Comparison of ENCODE assay signal across 19 cellular contexts in genomic region chr17:43011728-43012472, GRCh38. TPM values are rescaled to one million over a fixed set of nuclear protein-coding genes. Genes with fewer than 3 reads are reported as not detected.
DNase-seq lines count a peak whose midpoint lies in the region; ATAC-seq and TF ChIP-seq lines count a peak whose summit lies in the region.
"Had no signal": no experiment of that assay in that cellular context is flagged by ENCODE, and none has a peak within 500 bp of the region (broad histone marks: within the 10 kb centered on the region; RNA-seq: fewer than 3 reads in every experiment).

No MANE protein-coding gene starts in this region.

- H3K36me3 ChIP-seq in right atrium auricular region = peaks cover 22% of the 10 kb centered on the region

- H3K27me3 ChIP-seq in right atrium auricular region = no peaks in the 10 kb centered on the region
- H3K27me3 ChIP-seq in dorsolateral prefrontal cortex = no peaks in the 10 kb centered on the region

- H3K27ac ChIP-seq in right atrium auricular region (peak overlapping the region; percentile 35 to 56), dorsolateral prefrontal cortex (peak overlapping the region in 2 of 59 donors; percentile 7 to 10)
- H3K27ac ChIP-seq: WERI-Rb-1 had no signal

- intact Hi-C loops in activated T-helper 1 cell treated with anti-CD3 and anti-CD28 coated beads, Interleukin-12 subunit alpha, Interleukin-12 subunit beta, Interleukin-2, Interleukin-4 antibody, amounts not matched to agents 30 ng/mL and 10 ng/mL and 1 ng/mL, durations not matched to agents 14 hours and 24 hours and 36 hours (cut with micrococcal nuclease) = no loop called here
- intact Hi-C loops in sciatic nerve (cut with DNase I) = no loop called here
- intact Hi-C loops in dorsolateral prefrontal cortex (cut with DNase I) = no loop called here

- DNase-seq in D341Med (ENCODE audit: low spot score) (peak; percentile 30), right atrium auricular region (ENCODE audit: low spot score) (no peak), sciatic nerve (ENCODE audit: low spot score) (no peak), dorsolateral prefrontal cortex (no peak), NOMO-1 treated with DMSO at 0.1 percent for 48 hours (lab: John Stamatoyannopoulos, UW; ENCODE audit: unreplicated experiment) (no peak), OCI-M2 (lab: John Stamatoyannopoulos, UW; ENCODE audit: unreplicated experiment) (no peak)
- DNase-seq in activated T-helper 1 cell treated with anti-CD3 and anti-CD28 coated beads, Interleukin-12 subunit alpha, Interleukin-12 subunit beta, Interleukin-2, Interleukin-4 antibody, amounts not matched to agents 30 ng/mL and 10 ng/mL and 1 ng/mL, durations not matched to agents 14 hours and 24 hours and 36 hours (ENCODE audit: low spot score) = no peak
- DNase-seq: activated naive CD4-positive, alpha-beta T cell treated with anti-CD3 and anti-CD28 coated beads, Interleukin-2, amount 50 U/mL, for 16 hours; caudate nucleus; hypothalamus; KBM-7; NCI-H1417 treated with DMSO at 0.1 percent for 48 hours; NCI-H226; stimulated activated naive CD8-positive, alpha-beta T cell treated with anti-CD3 and anti-CD28 coated beads, Interleukin-15, Interleukin-2, amounts not matched to agents 100 U/mL and 50 U/mL, for 24 hours; WERI-Rb-1 had no signal

- no peaks in the 10 kb centered on the region for H3K27me3 Mint-ChIP-seq in activated T-helper 1 cell treated with anti-CD3 and anti-CD28 coated beads, Interleukin-12 subunit alpha, Interleukin-12 subunit beta, Interleukin-2, Interleukin-4 antibody, amounts not matched to agents 30 ng/mL and 10 ng/mL and 1 ng/mL, durations not matched to agents 14 hours and 24 hours and 36 hours (ENCODE audit: insufficient read depth)

- H3K9me3 ChIP-seq in right atrium auricular region = no peaks in the 10 kb centered on the region

- ATAC-seq in sciatic nerve (peak; percentile 26), HG02840 (IDR thresholded peaks at IDR 0.05; ENCODE audit: low FRiP score, unreplicated experiment) (no peak)
- ATAC-seq: stimulated activated naive CD8-positive, alpha-beta T cell treated with anti-CD3 and anti-CD28 coated beads, Interleukin-15, Interleukin-2, amounts not matched to agents 100 U/mL and 50 U/mL, for 24 hours had no signal

- peak overlapping the region; percentile 50 for H3K27ac Mint-ChIP-seq in activated T-helper 1 cell treated with anti-CD3 and anti-CD28 coated beads, Interleukin-12 subunit alpha, Interleukin-12 subunit beta, Interleukin-2, Interleukin-4 antibody, amounts not matched to agents 30 ng/mL and 10 ng/mL and 1 ng/mL, durations not matched to agents 14 hours and 24 hours and 36 hours

- no peaks in the 10 kb centered on the region for H3K9me3 Mint-ChIP-seq in activated T-helper 1 cell treated with anti-CD3 and anti-CD28 coated beads, Interleukin-12 subunit alpha, Interleukin-12 subunit beta, Interleukin-2, Interleukin-4 antibody, amounts not matched to agents 30 ng/mL and 10 ng/mL and 1 ng/mL, durations not matched to agents 14 hours and 24 hours and 36 hours
- H3K9me3 Mint-ChIP-seq: neural crest cell had no signal

- peaks cover 0 to 78% of the 10 kb centered on the region in 2 donors for H3K4me1 ChIP-seq in right atrium auricular region

- H3K4me3 Mint-ChIP-seq in activated T-helper 1 cell treated with anti-CD3 and anti-CD28 coated beads, Interleukin-12 subunit alpha, Interleukin-12 subunit beta, Interleukin-2, Interleukin-4 antibody, amounts not matched to agents 30 ng/mL and 10 ng/mL and 1 ng/mL, durations not matched to agents 14 hours and 24 hours and 36 hours = no peak overlapping the region
- H3K4me3 Mint-ChIP-seq: neural crest cell had no signal

- H3K4me1 Mint-ChIP-seq in activated T-helper 1 cell treated with anti-CD3 and anti-CD28 coated beads, Interleukin-12 subunit alpha, Interleukin-12 subunit beta, Interleukin-2, Interleukin-4 antibody, amounts not matched to agents 30 ng/mL and 10 ng/mL and 1 ng/mL, durations not matched to agents 14 hours and 24 hours and 36 hours (ENCODE audit: low read depth) = peaks cover 14% of the 10 kb centered on the region

- H3K4me3 ChIP-seq in right atrium auricular region (no peak overlapping the region), dorsolateral prefrontal cortex (no peak overlapping the region)
- H3K4me3 ChIP-seq: skin epidermis had no signal

- TF ChIP-seq CTCF in right atrium auricular region (IDR thresholded peaks at IDR 0.05) (no peak), dorsolateral prefrontal cortex (IDR thresholded peaks at IDR 0.05 in 54 of 56, conservative IDR thresholded peaks at IDR 0.05 in 2 of 56; ENCODE audit: low read depth in 1 of 56, partially characterized antibody in 56 of 56) (no peak)

- peaks cover 34% of the 10 kb centered on the region for H3K36me3 Mint-ChIP-seq in activated T-helper 1 cell treated with anti-CD3 and anti-CD28 coated beads, Interleukin-12 subunit alpha, Interleukin-12 subunit beta, Interleukin-2, Interleukin-4 antibody, amounts not matched to agents 30 ng/mL and 10 ng/mL and 1 ng/mL, durations not matched to agents 14 hours and 24 hours and 36 hours (ENCODE audit: low read depth)

RNA-seq across cellular contexts. Expression of gene IFI35, which starts 5.3 kb away (rescaled TPM):
- 65.8 and 67.0 TPM in 2 replicates for total RNA-seq in activated T-helper 1 cell treated with anti-CD3 and anti-CD28 coated beads, Interleukin-12 subunit alpha, Interleukin-12 subunit beta, Interleukin-2, Interleukin-4 antibody, amounts not matched to agents 30 ng/mL and 10 ng/mL and 1 ng/mL, durations not matched to agents 14 hours and 24 hours and 36 hours
- total RNA-seq in right atrium auricular region (10 to 100 TPM; 11.4 to 19.0 TPM), sciatic nerve (28.1 TPM), dorsolateral prefrontal cortex (10 to 100 TPM in 55 of 120 experiments, 1 to 10 TPM in 65; 3.7 to 48.6 (median 9.7) TPM)

RNA-seq across cellular contexts. Expression of gene VAT1, which starts 10.3 kb away (rescaled TPM):
- 17.3 TPM in 2 replicates for total RNA-seq in activated T-helper 1 cell treated with anti-CD3 and anti-CD28 coated beads, Interleukin-12 subunit alpha, Interleukin-12 subunit beta, Interleukin-2, Interleukin-4 antibody, amounts not matched to agents 30 ng/mL and 10 ng/mL and 1 ng/mL, durations not matched to agents 14 hours and 24 hours and 36 hours
- total RNA-seq in right atrium auricular region = 10 to 100 TPM; 51.4 to 99.8 TPM
- total RNA-seq in sciatic nerve = 288 TPM
- total RNA-seq in dorsolateral prefrontal cortex = 10 to 100 TPM; 37.8 to 93.9 (median 60.0) TPM

RNA-seq across cellular contexts. Expression of gene RND2, which starts 13.1 kb away (rescaled TPM):
- total RNA-seq in activated T-helper 1 cell treated with anti-CD3 and anti-CD28 coated beads, Interleukin-12 subunit alpha, Interleukin-12 subunit beta, Interleukin-2, Interleukin-4 antibody, amounts not matched to agents 30 ng/mL and 10 ng/mL and 1 ng/mL, durations not matched to agents 14 hours and 24 hours and 36 hours = 0.07 TPM in 1 of 2 replicates, not detected in the other
- total RNA-seq in right atrium auricular region = 1 to 10 TPM in 1 of 2 donors, under 1 TPM in 1; 0.63 to 3.5 TPM
- 3.4 TPM for total RNA-seq in sciatic nerve
- 10 to 100 TPM; 12.1 to 32.7 (median 19.2) TPM for total RNA-seq in dorsolateral prefrontal cortex
- total RNA-seq: H4 had no signal

RNA-seq across cellular contexts. Expression of gene RPL27, which starts 13.7 kb away (rescaled TPM):
- 1,049 and 1,126 TPM in 2 replicates for total RNA-seq in activated T-helper 1 cell treated with anti-CD3 and anti-CD28 coated beads, Interleukin-12 subunit alpha, Interleukin-12 subunit beta, Interleukin-2, Interleukin-4 antibody, amounts not matched to agents 30 ng/mL and 10 ng/mL and 1 ng/mL, durations not matched to agents 14 hours and 24 hours and 36 hours
- 1,000 to 10,000 TPM in 1 of 2 donors, 100 to 1,000 TPM in 1; 551 to 1,071 TPM for total RNA-seq in right atrium auricular region
- 743 TPM for total RNA-seq in sciatic nerve
- 100 to 1,000 TPM; 211 to 416 (median 275) TPM for total RNA-seq in dorsolateral prefrontal cortex

RNA-seq across cellular contexts. Expression of gene RUNDC1, which starts 31.5 kb away (rescaled TPM):
- 16.9 and 18.8 TPM in 2 replicates for total RNA-seq in activated T-helper 1 cell treated with anti-CD3 and anti-CD28 coated beads, Interleukin-12 subunit alpha, Interleukin-12 subunit beta, Interleukin-2, Interleukin-4 antibody, amounts not matched to agents 30 ng/mL and 10 ng/mL and 1 ng/mL, durations not matched to agents 14 hours and 24 hours and 36 hours
- total RNA-seq in right atrium auricular region = 10 to 100 TPM in 1 of 2 donors, 1 to 10 TPM in 1; 9.9 to 11.1 TPM
- 12.4 TPM for total RNA-seq in sciatic nerve
- total RNA-seq in dorsolateral prefrontal cortex = 10 to 100 TPM; 15.4 to 42.1 (median 27.2) TPM
